1 cellular context compared by ENCODE assay signal in the genomic region with DNA sequence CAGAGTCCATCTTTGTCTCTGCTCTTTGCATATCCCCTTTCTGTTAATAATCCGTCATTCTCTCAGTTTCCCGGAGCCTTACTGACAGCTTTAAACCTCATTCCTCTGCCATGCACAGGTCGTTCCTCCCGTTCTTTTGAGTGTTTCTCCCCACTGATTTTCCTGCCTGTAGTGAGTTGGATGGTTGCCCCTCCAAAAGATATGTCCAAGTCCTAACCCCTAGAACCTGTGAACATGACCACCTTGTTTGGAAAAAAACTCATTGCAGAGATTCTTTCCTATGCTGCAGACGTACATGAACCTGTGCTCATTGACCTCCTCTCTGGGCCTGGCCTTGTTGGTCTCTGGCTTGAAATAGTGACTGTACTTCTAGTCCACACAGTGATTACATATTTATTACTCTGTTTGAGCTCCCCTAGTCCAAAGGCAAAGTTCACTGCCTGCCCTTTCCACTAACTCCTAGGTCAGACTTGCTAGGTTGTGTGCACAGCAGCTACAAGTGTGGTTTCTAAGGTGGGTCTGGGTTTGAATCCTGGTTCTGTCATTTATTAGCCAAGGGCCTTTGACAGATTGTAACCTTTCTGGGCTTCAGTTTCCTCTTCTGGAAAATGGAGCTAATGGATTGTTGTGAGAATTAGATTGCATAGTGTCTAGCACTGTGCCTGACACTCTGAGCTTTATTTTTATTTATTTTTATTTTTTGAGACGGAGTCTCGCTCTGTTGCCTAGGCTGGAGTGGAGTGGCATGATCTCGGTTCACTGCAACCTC.
A peak's percentile ranks its signal among the peaks of the same experiment; 100 is the strongest.
TF ChIP-seq lines count a peak whose summit lies in the region.

No MANE protein-coding gene starts in this region.

TF ChIP-seq in HepG2, 621 proteins besides CTCF, POLR2A, EP300 and RAD21 (continued from another document and continues in another):
- TF ChIP-seq, protein P1, sequence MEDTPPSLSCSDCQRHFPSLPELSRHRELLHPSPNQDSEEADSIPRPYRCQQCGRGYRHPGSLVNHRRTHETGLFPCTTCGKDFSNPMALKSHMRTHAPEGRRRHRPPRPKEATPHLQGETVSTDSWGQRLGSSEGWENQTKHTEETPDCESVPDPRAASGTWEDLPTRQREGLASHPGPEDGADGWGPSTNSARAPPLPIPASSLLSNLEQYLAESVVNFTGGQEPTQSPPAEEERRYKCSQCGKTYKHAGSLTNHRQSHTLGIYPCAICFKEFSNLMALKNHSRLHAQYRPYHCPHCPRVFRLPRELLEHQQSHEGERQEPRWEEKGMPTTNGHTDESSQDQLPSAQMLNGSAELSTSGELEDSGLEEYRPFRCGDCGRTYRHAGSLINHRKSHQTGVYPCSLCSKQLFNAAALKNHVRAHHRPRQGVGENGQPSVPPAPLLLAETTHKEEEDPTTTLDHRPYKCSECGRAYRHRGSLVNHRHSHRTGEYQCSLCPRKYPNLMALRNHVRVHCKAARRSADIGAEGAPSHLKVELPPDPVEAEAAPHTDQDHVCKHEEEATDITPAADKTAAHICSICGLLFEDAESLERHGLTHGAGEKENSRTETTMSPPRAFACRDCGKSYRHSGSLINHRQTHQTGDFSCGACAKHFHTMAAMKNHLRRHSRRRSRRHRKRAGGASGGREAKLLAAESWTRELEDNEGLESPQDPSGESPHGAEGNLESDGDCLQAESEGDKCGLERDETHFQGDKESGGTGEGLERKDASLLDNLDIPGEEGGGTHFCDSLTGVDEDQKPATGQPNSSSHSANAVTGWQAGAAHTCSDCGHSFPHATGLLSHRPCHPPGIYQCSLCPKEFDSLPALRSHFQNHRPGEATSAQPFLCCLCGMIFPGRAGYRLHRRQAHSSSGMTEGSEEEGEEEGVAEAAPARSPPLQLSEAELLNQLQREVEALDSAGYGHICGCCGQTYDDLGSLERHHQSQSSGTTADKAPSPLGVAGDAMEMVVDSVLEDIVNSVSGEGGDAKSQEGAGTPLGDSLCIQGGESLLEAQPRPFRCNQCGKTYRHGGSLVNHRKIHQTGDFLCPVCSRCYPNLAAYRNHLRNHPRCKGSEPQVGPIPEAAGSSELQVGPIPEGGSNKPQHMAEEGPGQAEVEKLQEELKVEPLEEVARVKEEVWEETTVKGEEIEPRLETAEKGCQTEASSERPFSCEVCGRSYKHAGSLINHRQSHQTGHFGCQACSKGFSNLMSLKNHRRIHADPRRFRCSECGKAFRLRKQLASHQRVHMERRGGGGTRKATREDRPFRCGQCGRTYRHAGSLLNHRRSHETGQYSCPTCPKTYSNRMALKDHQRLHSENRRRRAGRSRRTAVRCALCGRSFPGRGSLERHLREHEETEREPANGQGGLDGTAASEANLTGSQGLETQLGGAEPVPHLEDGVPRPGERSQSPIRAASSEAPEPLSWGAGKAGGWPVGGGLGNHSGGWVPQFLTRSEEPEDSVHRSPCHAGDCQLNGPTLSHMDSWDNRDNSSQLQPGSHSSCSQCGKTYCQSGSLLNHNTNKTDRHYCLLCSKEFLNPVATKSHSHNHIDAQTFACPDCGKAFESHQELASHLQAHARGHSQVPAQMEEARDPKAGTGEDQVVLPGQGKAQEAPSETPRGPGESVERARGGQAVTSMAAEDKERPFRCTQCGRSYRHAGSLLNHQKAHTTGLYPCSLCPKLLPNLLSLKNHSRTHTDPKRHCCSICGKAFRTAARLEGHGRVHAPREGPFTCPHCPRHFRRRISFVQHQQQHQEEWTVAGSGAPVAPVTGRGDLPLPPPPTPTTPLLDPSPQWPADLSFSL (CRISPR knock-in tag; IDR thresholded peaks at IDR 0.05): peak; percentile 41; the same call in 1 of the 2 replicates
- no peak for TF ChIP-seq ZNF326 (CRISPR knock-in tag; IDR thresholded peaks at IDR 0.05; ENCODE audit: borderline replicate concordance)
- TF ChIP-seq HMG20B (CRISPR knock-in tag; conservative IDR thresholded peaks at IDR 0.05): peak; percentile 66; the same call in 1 of the 2 replicates
- TF ChIP-seq, protein P2, sequence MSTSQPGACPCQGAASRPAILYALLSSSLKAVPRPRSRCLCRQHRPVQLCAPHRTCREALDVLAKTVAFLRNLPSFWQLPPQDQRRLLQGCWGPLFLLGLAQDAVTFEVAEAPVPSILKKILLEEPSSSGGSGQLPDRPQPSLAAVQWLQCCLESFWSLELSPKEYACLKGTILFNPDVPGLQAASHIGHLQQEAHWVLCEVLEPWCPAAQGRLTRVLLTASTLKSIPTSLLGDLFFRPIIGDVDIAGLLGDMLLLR (CRISPR knock-in tag; IDR thresholded peaks at IDR 0.05): no peak
- peak; percentile 32 for TF ChIP-seq ETV5 (CRISPR knock-in tag; IDR thresholded peaks at IDR 0.05; ENCODE audit: borderline replicate concordance)
- TF ChIP-seq REPIN1 (CRISPR knock-in tag; IDR thresholded peaks at IDR 0.05; ENCODE audit: borderline replicate concordance, low read depth): peak; percentile 63; the same call in 1 of the 2 replicates
- TF ChIP-seq GFI1 (CRISPR knock-in tag; IDR thresholded peaks at IDR 0.05; ENCODE audit: borderline replicate concordance): peak; percentile 85
- TF ChIP-seq ZNF768 (CRISPR knock-in tag; IDR thresholded peaks at IDR 0.05): peak; percentile 76; the same call in 1 of the 2 replicates
- peak; percentile 92 for TF ChIP-seq HDAC2 (CRISPR knock-in tag; IDR thresholded peaks at IDR 0.05)
- TF ChIP-seq, protein P3, sequence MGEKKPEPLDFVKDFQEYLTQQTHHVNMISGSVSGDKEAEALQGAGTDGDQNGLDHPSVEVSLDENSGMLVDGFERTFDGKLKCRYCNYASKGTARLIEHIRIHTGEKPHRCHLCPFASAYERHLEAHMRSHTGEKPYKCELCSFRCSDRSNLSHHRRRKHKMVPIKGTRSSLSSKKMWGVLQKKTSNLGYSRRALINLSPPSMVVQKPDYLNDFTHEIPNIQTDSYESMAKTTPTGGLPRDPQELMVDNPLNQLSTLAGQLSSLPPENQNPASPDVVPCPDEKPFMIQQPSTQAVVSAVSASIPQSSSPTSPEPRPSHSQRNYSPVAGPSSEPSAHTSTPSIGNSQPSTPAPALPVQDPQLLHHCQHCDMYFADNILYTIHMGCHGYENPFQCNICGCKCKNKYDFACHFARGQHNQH (CRISPR knock-in tag; IDR thresholded peaks at IDR 0.05): no peak
- TF ChIP-seq, protein P4, sequence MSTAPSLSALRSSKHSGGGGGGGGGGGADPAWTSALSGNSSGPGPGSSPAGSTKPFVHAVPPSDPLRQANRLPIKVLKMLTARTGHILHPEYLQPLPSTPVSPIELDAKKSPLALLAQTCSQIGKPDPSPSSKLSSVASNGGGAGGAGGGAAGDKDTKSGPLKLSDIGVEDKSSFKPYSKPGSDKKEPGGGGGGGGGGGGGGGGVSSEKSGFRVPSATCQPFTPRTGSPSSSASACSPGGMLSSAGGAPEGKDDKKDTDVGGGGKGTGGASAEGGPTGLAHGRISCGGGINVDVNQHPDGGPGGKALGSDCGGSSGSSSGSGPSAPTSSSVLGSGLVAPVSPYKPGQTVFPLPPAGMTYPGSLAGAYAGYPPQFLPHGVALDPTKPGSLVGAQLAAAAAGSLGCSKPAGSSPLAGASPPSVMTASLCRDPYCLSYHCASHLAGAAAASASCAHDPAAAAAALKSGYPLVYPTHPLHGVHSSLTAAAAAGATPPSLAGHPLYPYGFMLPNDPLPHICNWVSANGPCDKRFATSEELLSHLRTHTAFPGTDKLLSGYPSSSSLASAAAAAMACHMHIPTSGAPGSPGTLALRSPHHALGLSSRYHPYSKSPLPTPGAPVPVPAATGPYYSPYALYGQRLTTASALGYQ (CRISPR knock-in tag; IDR thresholded peaks at IDR 0.05): 0 out of 2 replicates have a peak, but pooled peaks have one; percentile 47
- TF ChIP-seq ZNF614 (CRISPR knock-in tag; IDR thresholded peaks at IDR 0.05; ENCODE audit: borderline replicate concordance): peak; percentile 79; the same call in 1 of the 2 replicates
- TF ChIP-seq HNF4G (IDR thresholded peaks at IDR 0.05; ENCODE audit: borderline replicate concordance, low read depth, low read length): peak; percentile 95
- peak; percentile 80; the same call in 1 of the 2 replicates for TF ChIP-seq HNF4G (CRISPR knock-in tag; IDR thresholded peaks at IDR 0.05; ENCODE audit: borderline replicate concordance, low read depth)
- TF ChIP-seq, protein P5, sequence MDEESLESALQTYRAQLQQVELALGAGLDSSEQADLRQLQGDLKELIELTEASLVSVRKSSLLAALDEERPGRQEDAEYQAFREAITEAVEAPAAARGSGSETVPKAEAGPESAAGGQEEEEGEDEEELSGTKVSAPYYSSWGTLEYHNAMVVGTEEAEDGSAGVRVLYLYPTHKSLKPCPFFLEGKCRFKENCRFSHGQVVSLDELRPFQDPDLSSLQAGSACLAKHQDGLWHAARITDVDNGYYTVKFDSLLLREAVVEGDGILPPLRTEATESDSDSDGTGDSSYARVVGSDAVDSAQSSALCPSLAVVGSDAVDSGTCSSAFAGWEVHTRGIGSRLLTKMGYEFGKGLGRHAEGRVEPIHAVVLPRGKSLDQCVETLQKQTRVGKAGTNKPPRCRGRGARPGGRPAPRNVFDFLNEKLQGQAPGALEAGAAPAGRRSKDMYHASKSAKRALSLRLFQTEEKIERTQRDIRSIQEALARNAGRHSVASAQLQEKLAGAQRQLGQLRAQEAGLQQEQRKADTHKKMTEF (CRISPR knock-in tag; IDR thresholded peaks at IDR 0.05): 0 out of 2 replicates have a peak, but pooled peaks have one; percentile 52
- TF ChIP-seq ZNF563 (CRISPR knock-in tag; IDR thresholded peaks at IDR 0.05): no peak
- no peak for TF ChIP-seq FOXA1 (IDR thresholded peaks at IDR 0.05)
- TF ChIP-seq FOXA1 (CRISPR knock-in tag; IDR thresholded peaks at IDR 0.05): peak; percentile 62; the same call in 1 of the 2 replicates
- peak; percentile 71 for TF ChIP-seq FOSL2 (CRISPR knock-in tag; IDR thresholded peaks at IDR 0.05)
- TF ChIP-seq, protein P6, sequence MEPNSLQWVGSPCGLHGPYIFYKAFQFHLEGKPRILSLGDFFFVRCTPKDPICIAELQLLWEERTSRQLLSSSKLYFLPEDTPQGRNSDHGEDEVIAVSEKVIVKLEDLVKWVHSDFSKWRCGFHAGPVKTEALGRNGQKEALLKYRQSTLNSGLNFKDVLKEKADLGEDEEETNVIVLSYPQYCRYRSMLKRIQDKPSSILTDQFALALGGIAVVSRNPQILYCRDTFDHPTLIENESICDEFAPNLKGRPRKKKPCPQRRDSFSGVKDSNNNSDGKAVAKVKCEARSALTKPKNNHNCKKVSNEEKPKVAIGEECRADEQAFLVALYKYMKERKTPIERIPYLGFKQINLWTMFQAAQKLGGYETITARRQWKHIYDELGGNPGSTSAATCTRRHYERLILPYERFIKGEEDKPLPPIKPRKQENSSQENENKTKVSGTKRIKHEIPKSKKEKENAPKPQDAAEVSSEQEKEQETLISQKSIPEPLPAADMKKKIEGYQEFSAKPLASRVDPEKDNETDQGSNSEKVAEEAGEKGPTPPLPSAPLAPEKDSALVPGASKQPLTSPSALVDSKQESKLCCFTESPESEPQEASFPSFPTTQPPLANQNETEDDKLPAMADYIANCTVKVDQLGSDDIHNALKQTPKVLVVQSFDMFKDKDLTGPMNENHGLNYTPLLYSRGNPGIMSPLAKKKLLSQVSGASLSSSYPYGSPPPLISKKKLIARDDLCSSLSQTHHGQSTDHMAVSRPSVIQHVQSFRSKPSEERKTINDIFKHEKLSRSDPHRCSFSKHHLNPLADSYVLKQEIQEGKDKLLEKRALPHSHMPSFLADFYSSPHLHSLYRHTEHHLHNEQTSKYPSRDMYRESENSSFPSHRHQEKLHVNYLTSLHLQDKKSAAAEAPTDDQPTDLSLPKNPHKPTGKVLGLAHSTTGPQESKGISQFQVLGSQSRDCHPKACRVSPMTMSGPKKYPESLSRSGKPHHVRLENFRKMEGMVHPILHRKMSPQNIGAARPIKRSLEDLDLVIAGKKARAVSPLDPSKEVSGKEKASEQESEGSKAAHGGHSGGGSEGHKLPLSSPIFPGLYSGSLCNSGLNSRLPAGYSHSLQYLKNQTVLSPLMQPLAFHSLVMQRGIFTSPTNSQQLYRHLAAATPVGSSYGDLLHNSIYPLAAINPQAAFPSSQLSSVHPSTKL (CRISPR knock-in tag; IDR thresholded peaks at IDR 0.05): peak; percentile 81
- TF ChIP-seq, protein P7, sequence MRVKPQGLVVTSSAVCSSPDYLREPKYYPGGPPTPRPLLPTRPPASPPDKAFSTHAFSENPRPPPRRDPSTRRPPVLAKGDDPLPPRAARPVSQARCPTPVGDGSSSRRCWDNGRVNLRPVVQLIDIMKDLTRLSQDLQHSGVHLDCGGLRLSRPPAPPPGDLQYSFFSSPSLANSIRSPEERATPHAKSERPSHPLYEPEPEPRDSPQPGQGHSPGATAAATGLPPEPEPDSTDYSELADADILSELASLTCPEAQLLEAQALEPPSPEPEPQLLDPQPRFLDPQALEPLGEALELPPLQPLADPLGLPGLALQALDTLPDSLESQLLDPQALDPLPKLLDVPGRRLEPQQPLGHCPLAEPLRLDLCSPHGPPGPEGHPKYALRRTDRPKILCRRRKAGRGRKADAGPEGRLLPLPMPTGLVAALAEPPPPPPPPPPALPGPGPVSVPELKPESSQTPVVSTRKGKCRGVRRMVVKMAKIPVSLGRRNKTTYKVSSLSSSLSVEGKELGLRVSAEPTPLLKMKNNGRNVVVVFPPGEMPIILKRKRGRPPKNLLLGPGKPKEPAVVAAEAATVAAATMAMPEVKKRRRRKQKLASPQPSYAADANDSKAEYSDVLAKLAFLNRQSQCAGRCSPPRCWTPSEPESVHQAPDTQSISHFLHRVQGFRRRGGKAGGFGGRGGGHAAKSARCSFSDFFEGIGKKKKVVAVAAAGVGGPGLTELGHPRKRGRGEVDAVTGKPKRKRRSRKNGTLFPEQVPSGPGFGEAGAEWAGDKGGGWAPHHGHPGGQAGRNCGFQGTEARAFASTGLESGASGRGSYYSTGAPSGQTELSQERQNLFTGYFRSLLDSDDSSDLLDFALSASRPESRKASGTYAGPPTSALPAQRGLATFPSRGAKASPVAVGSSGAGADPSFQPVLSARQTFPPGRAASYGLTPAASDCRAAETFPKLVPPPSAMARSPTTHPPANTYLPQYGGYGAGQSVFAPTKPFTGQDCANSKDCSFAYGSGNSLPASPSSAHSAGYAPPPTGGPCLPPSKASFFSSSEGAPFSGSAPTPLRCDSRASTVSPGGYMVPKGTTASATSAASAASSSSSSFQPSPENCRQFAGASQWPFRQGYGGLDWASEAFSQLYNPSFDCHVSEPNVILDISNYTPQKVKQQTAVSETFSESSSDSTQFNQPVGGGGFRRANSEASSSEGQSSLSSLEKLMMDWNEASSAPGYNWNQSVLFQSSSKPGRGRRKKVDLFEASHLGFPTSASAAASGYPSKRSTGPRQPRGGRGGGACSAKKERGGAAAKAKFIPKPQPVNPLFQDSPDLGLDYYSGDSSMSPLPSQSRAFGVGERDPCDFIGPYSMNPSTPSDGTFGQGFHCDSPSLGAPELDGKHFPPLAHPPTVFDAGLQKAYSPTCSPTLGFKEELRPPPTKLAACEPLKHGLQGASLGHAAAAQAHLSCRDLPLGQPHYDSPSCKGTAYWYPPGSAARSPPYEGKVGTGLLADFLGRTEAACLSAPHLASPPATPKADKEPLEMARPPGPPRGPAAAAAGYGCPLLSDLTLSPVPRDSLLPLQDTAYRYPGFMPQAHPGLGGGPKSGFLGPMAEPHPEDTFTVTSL (CRISPR knock-in tag; IDR thresholded peaks at IDR 0.05; ENCODE audit: borderline replicate concordance): peak; percentile 69; the same call in 1 of the 2 replicates
- peak; percentile 51; the same call in 1 of the 2 replicates for TF ChIP-seq HOXA3 (CRISPR knock-in tag; IDR thresholded peaks at IDR 0.05)
- peak; percentile 68; the same call in 1 of the 2 replicates for TF ChIP-seq NR2F2 (IDR thresholded peaks at IDR 0.05; ENCODE audit: borderline replicate concordance, low read depth)
- TF ChIP-seq FOXP1 (IDR thresholded peaks at IDR 0.05): no peak
- TF ChIP-seq FOXP1 (CRISPR knock-in tag; IDR thresholded peaks at IDR 0.05): peak; percentile 52
- peak; percentile 62 for TF ChIP-seq MXD4 (CRISPR knock-in tag; IDR thresholded peaks at IDR 0.05)
- no peak for TF ChIP-seq SMARCE1 (IDR thresholded peaks at IDR 0.05; ENCODE audit: borderline replicate concordance)
- TF ChIP-seq TOPORS (CRISPR knock-in tag; IDR thresholded peaks at IDR 0.05): no peak
